In genomic region chr2:208253518-208254117, GRCh38 we compare ENCODE assay signal across 8 cellular contexts. TPM values are rescaled to one million over a fixed set of nuclear protein-coding genes. Genes with fewer than 3 reads are reported as not detected.
DNase-seq lines count a peak whose midpoint lies in the region; ATAC-seq and TF ChIP-seq lines count a peak whose summit lies in the region.

No MANE protein-coding gene starts in this region.

- peak overlapping the region; percentile 98 for H3K4me3 Mint-ChIP-seq in central memory CD8-positive, alpha-beta T cell

- H3K36me3 ChIP-seq in HUES6 (ENCODE audit: control insufficient read depth, insufficient read depth, low read length) = peaks cover 50% of the 10 kb centered on the region
- H3K36me3 ChIP-seq in muscle layer of duodenum (ENCODE audit: control insufficient read depth in 1 of 2, insufficient read depth in 2 of 2, low read length in 2 of 2) = peaks cover 16 to 34% of the 10 kb centered on the region in 2 donors

- H3K9ac ChIP-seq in HUES6 (ENCODE audit: low read length) = peak overlapping the region; percentile 92

- POLR2A ChIA-PET in AG04450 (lab: Yijun Ruan, JAX) = interaction anchor here (1.9 to 2.4 kb wide), 2 partner anchors 11 to 13 kb away, joined by 6 to 25 read pairs; partner anchors contain the start of gene PIKFYVE

- H3K27ac Mint-ChIP-seq in central memory CD8-positive, alpha-beta T cell (ENCODE audit: low read depth) = peak overlapping the region; percentile 16

- CTCF ChIA-PET in AG04450 (lab: Charles Lee) = interaction anchor here (0.6 to 6.0 kb wide), 12 partner anchors 12 to 538 kb away, joined by 3 to 73 read pairs (median 7); partner anchors contain the start of gene PIKFYVE

- H3K4me3 ChIP-seq in AG04450 (ENCODE audit: low read depth, low read length) (peak overlapping the region; percentile 85), HUES6 (ENCODE audit: low read depth, low read length) (peak overlapping the region; percentile 81), muscle layer of duodenum (ENCODE audit: low read depth in 1 of 2, low read length in 2 of 2) (peak overlapping the region; percentile 90 to 99)

- no peaks in the 10 kb centered on the region for H3K9me3 Mint-ChIP-seq in central memory CD8-positive, alpha-beta T cell

- ATAC-seq in central memory CD8-positive, alpha-beta T cell (replicated peaks; ENCODE audit: extremely low read depth, poor library complexity, severe bottlenecking) = no peak

- TF ChIP-seq CTCF in AG04450 (IDR thresholded peaks at IDR 0.05; ENCODE audit: low read depth, low read length) = no peak

- no peaks in the 10 kb centered on the region for H3K27me3 ChIP-seq in AG04450 (ENCODE audit: control insufficient read depth, insufficient read depth, low read length)
- no peaks in the 10 kb centered on the region for H3K27me3 ChIP-seq in HUES6 (ENCODE audit: control insufficient read depth, insufficient read depth, low read length)
- no peaks in the 10 kb centered on the region for H3K27me3 ChIP-seq in muscle layer of duodenum (ENCODE audit: low read depth, low read length)

- H3K27ac ChIP-seq in AG04450 (ENCODE audit: low read depth, low read length) (no peak overlapping the region), HUES6 (ENCODE audit: low read depth, low read length) (peak overlapping the region; percentile 4; the same call in 1 of the 2 replicates), muscle layer of duodenum (ENCODE audit: low read length) (peak overlapping the region; percentile 61)

- H3K9me3 ChIP-seq in AG04450 (ENCODE audit: control insufficient read depth, insufficient read depth, low read length) = no peaks in the 10 kb centered on the region
- no peaks in the 10 kb centered on the region for H3K9me3 ChIP-seq in HUES6 (ENCODE audit: control insufficient read depth, insufficient read depth, low read depth, low read length)
- H3K9me3 ChIP-seq in muscle layer of duodenum (ENCODE audit: control insufficient read depth in 1 of 2, low read length in 2 of 2) = no peaks in the 10 kb centered on the region

- DNase-seq in AG04450 (ENCODE audit: low read depth, low spot score) = no peak
- DNase-seq in central memory CD8-positive, alpha-beta T cell (ENCODE audit: low spot score in 2 of 2) = no peak
- DNase-seq in NCI-H748 treated with DMSO at 0.1 percent for 48 hours (lab: John Stamatoyannopoulos, UW) = no peak
- no peak for DNase-seq in stimulated activated CD4-positive, alpha-beta T cell treated with anti-CD3 and anti-CD28 coated beads, Interleukin-2, amount 100 ng/mL, for 24 hours
- no peak for DNase-seq in middle frontal gyrus (ENCODE audit: extremely low spot score, low spot score)
- DNase-seq in SK-N-DZ (ENCODE audit: low spot score) = no peak

- H3K4me1 Mint-ChIP-seq in central memory CD8-positive, alpha-beta T cell = peaks cover 32% of the 10 kb centered on the region

- H3K27me3 Mint-ChIP-seq in central memory CD8-positive, alpha-beta T cell = no peaks in the 10 kb centered on the region

- peaks cover 29% of the 10 kb centered on the region for H3K36me3 Mint-ChIP-seq in central memory CD8-positive, alpha-beta T cell (ENCODE audit: insufficient read depth)

- H3K4me1 ChIP-seq in HUES6 (ENCODE audit: control insufficient read depth, insufficient read depth, low read length) = peaks cover 10% of the 10 kb centered on the region; the same call in 1 of the 2 replicates
- peaks cover 19 to 23% of the 10 kb centered on the region in 2 donors for H3K4me1 ChIP-seq in muscle layer of duodenum (ENCODE audit: control insufficient read depth in 1 of 2, insufficient read depth in 2 of 2, low read length in 2 of 2)

RNA-seq across cellular contexts. Expression of gene IDH1, which starts 1.3 kb away (rescaled TPM):
- 111 and 148 TPM in 2 replicates for polyA plus RNA-seq in AG04450 (2011; rRNA removed)
- polyA minus RNA-seq in AG04450 (2011; rRNA and poly(A)+ RNA removed) = 62.7 and 78.5 TPM in 2 replicates
- polyA plus RNA-seq in SK-N-DZ (2014; cell fraction: cytosol; rRNA removed) = 123 and 130 TPM in 2 replicates
- 64.9 and 71.1 TPM in 2 replicates for polyA plus RNA-seq in SK-N-DZ (2014; cell fraction: nucleus; rRNA removed)

RNA-seq across cellular contexts. Expression of gene PIKFYVE, which starts 12.4 kb away (rescaled TPM):
- polyA plus RNA-seq in AG04450 (2011; rRNA removed) = 19.6 and 23.8 TPM in 2 replicates
- 38.9 and 42.9 TPM in 2 replicates for polyA minus RNA-seq in AG04450 (2011; rRNA and poly(A)+ RNA removed)
- polyA plus RNA-seq in SK-N-DZ (2014; cell fraction: cytosol; rRNA removed) = 10.3 and 12.3 TPM in 2 replicates
- 8.8 and 12.3 TPM in 2 replicates for polyA plus RNA-seq in SK-N-DZ (2014; cell fraction: nucleus; rRNA removed)
